1 cellular context compared by ENCODE assay signal in genomic region chr7:103446046-103446520, GRCh38.
TF ChIP-seq lines count a peak whose summit lies in the region.

TSS of gene SLC26A5 (minus strand) at chr7:103446207. CDS start at chr7:103421514, 24,693 bp downstream.

TF ChIP-seq in HepG2, 621 proteins besides CTCF, POLR2A, EP300 and RAD21 (continued from another document):
- no peak for TF ChIP-seq MNT (IDR thresholded peaks at IDR 0.05)
- TF ChIP-seq FOXA1 (IDR thresholded peaks at IDR 0.05): no peak
- no peak for TF ChIP-seq FOXA1 (CRISPR knock-in tag; IDR thresholded peaks at IDR 0.05)
- no peak for TF ChIP-seq RBFOX2 (IDR thresholded peaks at IDR 0.05; ENCODE audit: low read depth, low read length)
- TF ChIP-seq KDM1A (CRISPR knock-in tag; IDR thresholded peaks at IDR 0.05): no peak
- peak; percentile 54; the same call in 1 of the 2 replicates for TF ChIP-seq MAX (IDR thresholded peaks at IDR 0.05)
- no peak for TF ChIP-seq HNF1B (CRISPR knock-in tag; IDR thresholded peaks at IDR 0.05)
- 0 out of 2 replicates have a peak, but pooled peaks have one; percentile 13 for TF ChIP-seq ZNF687 (CRISPR knock-in tag; IDR thresholded peaks at IDR 0.05)
- TF ChIP-seq MAZ (IDR thresholded peaks at IDR 0.05; ENCODE audit: borderline replicate concordance, low read depth, low read length): no peak
- TF ChIP-seq MAZ (CRISPR knock-in tag; IDR thresholded peaks at IDR 0.05; ENCODE audit: low read depth): 0 out of 2 replicates have a peak, but pooled peaks have one; percentile 34
- no peak for TF ChIP-seq USF2 (IDR thresholded peaks at IDR 0.05; ENCODE audit: low read depth, low read length)
- no peak for TF ChIP-seq USF2 (CRISPR knock-in tag; IDR thresholded peaks at IDR 0.05; ENCODE audit: borderline replicate concordance)
- no peak for TF ChIP-seq GABPB1 (CRISPR knock-in tag; IDR thresholded peaks at IDR 0.05)
- no peak for TF ChIP-seq ZNF883 (CRISPR knock-in tag; IDR thresholded peaks at IDR 0.05; ENCODE audit: not compliant biosample characterization)
- TF ChIP-seq ZNF160 (CRISPR knock-in tag; IDR thresholded peaks at IDR 0.05): no peak
- no peak for TF ChIP-seq ETS1 (CRISPR knock-in tag; IDR thresholded peaks at IDR 0.05)
- TF ChIP-seq NR2C2 (CRISPR knock-in tag; IDR thresholded peaks at IDR 0.05; ENCODE audit: borderline replicate concordance): no peak
- TF ChIP-seq ZNF354B (CRISPR knock-in tag; IDR thresholded peaks at IDR 0.05): no peak
- no peak for TF ChIP-seq GLMP (CRISPR knock-in tag; IDR thresholded peaks at IDR 0.05; ENCODE audit: borderline replicate concordance)
- no peak for TF ChIP-seq ZNF24 (IDR thresholded peaks at IDR 0.05)
- TF ChIP-seq NBN (conservative IDR thresholded peaks at IDR 0.05): no peak
- no peak for TF ChIP-seq HCFC1 (IDR thresholded peaks at IDR 0.05; ENCODE audit: low read depth, low read length)
- TF ChIP-seq ZNF614 (CRISPR knock-in tag; IDR thresholded peaks at IDR 0.05; ENCODE audit: borderline replicate concordance): no peak
- TF ChIP-seq ELF1 (CRISPR knock-in tag; IDR thresholded peaks at IDR 0.05): no peak
- peak; percentile 27; the same call in 1 of the 2 replicates for TF ChIP-seq TFDP1 (CRISPR knock-in tag; IDR thresholded peaks at IDR 0.05; ENCODE audit: borderline replicate concordance)
- TF ChIP-seq JUND (CRISPR knock-in tag; IDR thresholded peaks at IDR 0.05): no peak
TF ChIP-seq in HepG2: peak in this region for 4.
